ENCODE assay signal across 8 cellular contexts in the genomic region with DNA sequence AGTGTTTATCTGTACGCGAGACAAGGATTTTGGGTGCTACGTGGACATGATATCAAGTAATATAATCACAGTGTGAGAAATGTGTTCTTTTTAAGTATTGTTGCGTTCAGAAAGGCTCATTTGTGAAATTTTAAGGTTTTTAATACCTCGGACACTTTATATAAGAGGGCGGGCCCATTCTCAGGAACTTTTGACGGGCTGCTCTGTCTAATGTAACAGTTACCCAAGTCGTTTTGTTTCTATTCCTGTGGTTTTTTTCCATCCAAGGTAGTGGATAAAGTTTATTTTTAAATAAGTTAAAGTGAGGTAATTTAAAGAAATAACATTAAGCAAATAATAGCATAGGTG. TPM values are rescaled to one million over a fixed set of nuclear protein-coding genes. Genes with fewer than 3 reads are reported as not detected.
DNase-seq lines count a peak whose midpoint lies in the region; ATAC-seq and TF ChIP-seq lines count a peak whose summit lies in the region.

No MANE protein-coding gene starts in this region.

- no peak overlapping the region for H2BK5ac ChIP-seq in neuronal stem cell (ENCODE audit: low read length)

- no peaks in the 10 kb centered on the region for H3K9me2 ChIP-seq in PC-3 (replicated peaks; ENCODE audit: low read length)

- no peak overlapping the region for H2AK5ac ChIP-seq in neuronal stem cell (ENCODE audit: low read depth, low read length)

- peak overlapping the region; percentile 91 to 100 (median 96) for H3K4me3 Mint-ChIP-seq in CD4-positive, CD25-positive, alpha-beta regulatory T cell
- H3K4me3 Mint-ChIP-seq in endothelial cell (ENCODE audit: unreplicated experiment), result peak overlapping the region; percentile 98

- H2BK120ac ChIP-seq in neuronal stem cell (ENCODE audit: low read depth, low read length), result no peak overlapping the region

- H3K27ac ChIP-seq in CD4-positive, CD25-positive, alpha-beta regulatory T cell (ENCODE audit: insufficient read depth, low read length, poor library complexity, severe bottlenecking), result peak overlapping the region; percentile 87
- H3K27ac ChIP-seq in PC-3 (ENCODE audit: low read length), result peak overlapping the region; percentile 41
- H3K27ac ChIP-seq in neuronal stem cell (replicated peaks; ENCODE audit: low read length), result no peak overlapping the region

- H3K4ac ChIP-seq in neuronal stem cell (ENCODE audit: low read length), result no peak overlapping the region

- H2BK15ac ChIP-seq in neuronal stem cell (ENCODE audit: low read length), result no peak overlapping the region

- in situ Hi-C loops in ACHN (cut with HindIII; ENCODE audit: low pct_ligation_motif_present, low pct_unique_long_range_greater_than_20kb, low sequenced_read_pairs), result no loop called here

- no peaks in the 10 kb centered on the region for H3K9me3 ChIP-seq in CD4-positive, CD25-positive, alpha-beta regulatory T cell (ENCODE audit: control insufficient read depth in 2 of 2, low read length in 2 of 2)
- H3K9me3 ChIP-seq in PC-3 (ENCODE audit: low read length), result no peaks in the 10 kb centered on the region
- H3K9me3 ChIP-seq in neuronal stem cell (replicated peaks in 1 of 2; ENCODE audit: control insufficient read depth in 2 of 2, insufficient read depth in 1 of 2, low read depth in 1 of 2, low read length in 2 of 2), result no peaks in the 10 kb centered on the region

- peak overlapping the region; percentile 84 for H3K4me2 ChIP-seq in PC-3 (ENCODE audit: low read length)
- H3K4me2 ChIP-seq in neuronal stem cell (ENCODE audit: insufficient read depth, low read length, poor library complexity, severe bottlenecking), result peak overlapping the region; percentile 39

- ATAC-seq in CD4-positive, CD25-positive, alpha-beta regulatory T cell (ENCODE audit: low read depth in 2 of 2), result no peak
- ATAC-seq in PC-3, result no peak

- H3K27me3 Mint-ChIP-seq in CD4-positive, CD25-positive, alpha-beta regulatory T cell, result peaks cover 33% of the 10 kb centered on the region
- peaks cover 8% of the 10 kb centered on the region for H3K27me3 Mint-ChIP-seq in endothelial cell (ENCODE audit: unreplicated experiment)

- peaks cover 10% of the 10 kb centered on the region; the same call in 1 of the 2 replicates for H4K20me1 ChIP-seq in PC-3 (ENCODE audit: low read length)

- H3K4me1 ChIP-seq in CD4-positive, CD25-positive, alpha-beta regulatory T cell (ENCODE audit: control insufficient read depth, insufficient read depth, low read length, poor library complexity, severe bottlenecking), result peaks cover 29% of the 10 kb centered on the region
- H3K4me1 ChIP-seq in PC-3 (ENCODE audit: insufficient read depth, low read length) (peaks cover 16% of the 10 kb centered on the region), neuronal stem cell (ENCODE audit: control insufficient read depth in 2 of 2, insufficient read depth in 1 of 2, low read depth in 1 of 2, low read length in 2 of 2) (peaks cover 3 to 11% of the 10 kb centered on the region in 2 donors)

- CTCF ChIA-PET in PC-3 (lab: Charles Lee), result no interaction called here

- BruUV-seq in PC-3 (replicated peaks; lab: Mats Ljungman, UMichigan), result TSS peak; percentile 65

- H3K36me3 Mint-ChIP-seq in CD4-positive, CD25-positive, alpha-beta regulatory T cell, result peaks cover 20% of the 10 kb centered on the region
- peaks cover 4% of the 10 kb centered on the region for H3K36me3 Mint-ChIP-seq in endothelial cell (ENCODE audit: low read depth, unreplicated experiment)

- no peak overlapping the region for H2BK12ac ChIP-seq in neuronal stem cell (ENCODE audit: low read length)

- POLR2A ChIA-PET in PC-3 (lab: Charles Lee; ENCODE audit: unreplicated experiment), result no interaction called here

- peaks cover 32% of the 10 kb centered on the region for H3K36me3 ChIP-seq in CD4-positive, CD25-positive, alpha-beta regulatory T cell (ENCODE audit: control insufficient read depth, insufficient read depth, low read length)
- H3K36me3 ChIP-seq in PC-3 (ENCODE audit: low read depth, low read length), result peaks cover 28% of the 10 kb centered on the region
- peaks cover 4 to 43% of the 10 kb centered on the region in 2 donors for H3K36me3 ChIP-seq in neuronal stem cell (replicated peaks in 1 of 2; ENCODE audit: control insufficient read depth in 2 of 2, insufficient read depth in 2 of 2, low read length in 2 of 2)

- H3K4me1 Mint-ChIP-seq in CD4-positive, CD25-positive, alpha-beta regulatory T cell, result peaks cover 11 to 51% (median 23%) of the 10 kb centered on the region in 4 donors
- peaks cover 19% of the 10 kb centered on the region for H3K4me1 Mint-ChIP-seq in endothelial cell (ENCODE audit: unreplicated experiment)

- H3K79me2 ChIP-seq in PC-3 (ENCODE audit: low read length), result peaks cover 48% of the 10 kb centered on the region

- no CpG with 5 or more reads among the region's 8 CpGs for WGBS in neuronal stem cell (ENCODE audit: extremely low coverage in 2 of 2, insufficient read length in 2 of 2, insufficient replicate concordance in 1 of 2), 2 donors

- H3K18ac ChIP-seq in neuronal stem cell (ENCODE audit: low read length), result no peak overlapping the region

- H3K14ac ChIP-seq in neuronal stem cell (ENCODE audit: low read length), result no peak overlapping the region

- peak overlapping the region; percentile 98 for H2AFZ ChIP-seq in PC-3 (ENCODE audit: low read length)
- H2AFZ ChIP-seq in neuronal stem cell (ENCODE audit: low read length), result peak overlapping the region; percentile 91

- intact Hi-C loops in PC-3 (cut with micrococcal nuclease) (loop anchor here (5.0 kb wide), 2 partner anchors 61 to 116 kb away; a partner anchor contains a TSS), posterior cingulate gyrus (cut with DNase I) (loop anchor here (2.0 to 5.0 kb wide), 2 partner anchors 61 to 116 kb away; a partner anchor contains a TSS)

- peak overlapping the region; percentile 21 for H3K23ac ChIP-seq in neuronal stem cell (ENCODE audit: low read depth, low read length, poor library complexity)

- no peaks in the 10 kb centered on the region for H3K79me1 ChIP-seq in neuronal stem cell (ENCODE audit: low read depth, low read length)

- peak overlapping the region; percentile 97 for H3K9ac ChIP-seq in PC-3 (ENCODE audit: low read length)
- peak overlapping the region; percentile 92 for H3K9ac ChIP-seq in neuronal stem cell (ENCODE audit: low read depth, low read length, poor library complexity)

- no peak overlapping the region for H4K8ac ChIP-seq in neuronal stem cell (ENCODE audit: low read depth, low read length)

- H3K27me3 ChIP-seq in CD4-positive, CD25-positive, alpha-beta regulatory T cell (ENCODE audit: control insufficient read depth, insufficient read depth, low read length), result no peaks in the 10 kb centered on the region
- H3K27me3 ChIP-seq in PC-3 (ENCODE audit: low read length) (no peaks in the 10 kb centered on the region), neuronal stem cell (ENCODE audit: control insufficient read depth in 3 of 3, insufficient read depth in 3 of 3, low read depth in 1 of 3, low read length in 3 of 3) (no peaks in the 10 kb centered on the region)

- TF ChIP-seq CTCF in PC-3 (conservative IDR thresholded peaks at IDR 0.05; ENCODE audit: low read depth, low read length), result no peak
- no peak for TF ChIP-seq CTCF in endothelial cell (IDR thresholded peaks at IDR 0.05; ENCODE audit: unreplicated experiment)

- H3K4me3 ChIP-seq in CD4-positive, CD25-positive, alpha-beta regulatory T cell (ENCODE audit: low read depth, low read length), result peak overlapping the region; percentile 98
- peak overlapping the region; percentile 98 for H3K4me3 ChIP-seq in PC-3 (ENCODE audit: low read length)
- peak overlapping the region; percentile 75 to 89 for H3K4me3 ChIP-seq in neuronal stem cell (ENCODE audit: low read length in 2 of 2)

- H4K91ac ChIP-seq in neuronal stem cell (ENCODE audit: low read depth, low read length, poor library complexity), result no peak overlapping the region

- DNase-seq in CD4-positive, CD25-positive, alpha-beta regulatory T cell, result no peak
- no peak for DNase-seq in PC-3
- no peak for DNase-seq in endothelial cell (ENCODE audit: low spot score)
- DNase-seq in neuronal stem cell (ENCODE audit: low spot score), result no peak
- no peak for DNase-seq in NCI-H128 (lab: John Stamatoyannopoulos, UW; ENCODE audit: unreplicated experiment)
- no peak for DNase-seq in ACHN
- DNase-seq in posterior cingulate gyrus, result no peak
- DNase-seq in iPS-NIHi11 (ENCODE audit: low spot score), result no peak

- H3F3A ChIP-seq in PC-3 (ENCODE audit: low read length, unreplicated experiment), result no peaks in the 10 kb centered on the region

- H3K9me3 Mint-ChIP-seq in CD4-positive, CD25-positive, alpha-beta regulatory T cell, result no peaks in the 10 kb centered on the region
- H3K9me3 Mint-ChIP-seq in endothelial cell (ENCODE audit: unreplicated experiment), result no peaks in the 10 kb centered on the region

- H3K27ac Mint-ChIP-seq in CD4-positive, CD25-positive, alpha-beta regulatory T cell, result peak overlapping the region; percentile 98 to 99 (median 98)
- peak overlapping the region; percentile 96 for H3K27ac Mint-ChIP-seq in endothelial cell (ENCODE audit: unreplicated experiment)

RNA-seq across cellular contexts. Expression of a gene that starts 0.5 kb away (rescaled TPM):
- 41.0 TPM for total RNA-seq in CD4-positive, CD25-positive, alpha-beta regulatory T cell
- polyA plus RNA-seq in CD4-positive, CD25-positive, alpha-beta regulatory T cell, result 100 to 1,000 TPM; 171 to 215 (median 181) TPM
- 39.9 and 42.9 TPM in 2 replicates for total RNA-seq in PC-3 (2014; rRNA removed)
- 42.7 TPM for total RNA-seq in endothelial cell (ENCODE audit: unreplicated experiment)
- polyA plus RNA-seq in neuronal stem cell (2013, experiment 1 of 2), result 85.6 TPM
- 89.0 TPM for polyA plus RNA-seq in neuronal stem cell (2013, experiment 2 of 2)
